Comparison of ENCODE assay signal across 15 cellular contexts in genomic region chr18:45316127-45316526, GRCh38.
"Had no signal": no experiment of that assay in that cellular context is flagged by ENCODE, and none has a peak within 500 bp of the region (broad histone marks: within the 10 kb centered on the region; RNA-seq: fewer than 3 reads in every experiment).

No MANE protein-coding gene starts in this region.

- H3K27ac ChIP-seq: breast epithelium, pancreas, thyroid gland, uterus, VCaP had no signal

- H3K4me3 ChIP-seq: breast epithelium, pancreas, thyroid gland, uterus had no signal

- ATAC-seq: activated CD8-positive, alpha-beta T cell treated with anti-CD3 and anti-CD28 coated beads, Interleukin-2, amount 10 ng/mL, durations not matched to agents 7 days and 5 days; left ventricle myocardium superior; pancreas had no signal

- H3K27me3 ChIP-seq: breast epithelium, pancreas, thyroid gland, uterus had no signal

- H3K4me3 Mint-ChIP-seq: activated CD8-positive, alpha-beta T cell treated with anti-CD3 and anti-CD28 coated beads, Interleukin-2, amount 10 ng/mL, durations not matched to agents 7 days and 5 days; activated naive CD8-positive, alpha-beta T cell treated with anti-CD3 and anti-CD28 coated beads, Interleukin-2, amount 10 ng/mL, durations not matched to agents 7 days and 5 days; T-helper 2 cell treated with Interferon-gamma antibody and Interleukin-4, amounts not matched to agents 5 μg/mL and 100 μg/mL, for 36 hours had no signal

- H3K9me3 Mint-ChIP-seq: activated naive CD8-positive, alpha-beta T cell treated with anti-CD3 and anti-CD28 coated beads, Interleukin-2, amount 10 ng/mL, durations not matched to agents 7 days and 5 days; T-helper 2 cell treated with Interferon-gamma antibody and Interleukin-4, amounts not matched to agents 5 μg/mL and 100 μg/mL, for 36 hours had no signal

- H3K4me1 ChIP-seq: breast epithelium, pancreas, uterus had no signal

- DNase-seq: activated CD4-positive, alpha-beta T cell treated with anti-CD3 and anti-CD28 coated beads for 4 hours; activated CD8-positive, alpha-beta memory T cell treated with anti-CD3 and anti-CD28 coated beads, Interleukin-2, amount 50 U/mL, for 48 hours; activated CD8-positive, alpha-beta T cell treated with anti-CD3 and anti-CD28 coated beads, Interleukin-2, amount 10 ng/mL, durations not matched to agents 7 days and 5 days; activated naive CD8-positive, alpha-beta T cell treated with anti-CD3 and anti-CD28 coated beads, Interleukin-2, amount 10 ng/mL, durations not matched to agents 7 days and 5 days; anterior cingulate cortex; foreskin melanocyte; left ventricle myocardium superior; pancreas; retina; small intestine; thyroid gland; uterus had no signal

- H3K36me3 Mint-ChIP-seq: activated naive CD8-positive, alpha-beta T cell treated with anti-CD3 and anti-CD28 coated beads, Interleukin-2, amount 10 ng/mL, durations not matched to agents 7 days and 5 days had no signal

- H3K36me3 ChIP-seq: breast epithelium, pancreas, thyroid gland, uterus had no signal

- H3K27me3 Mint-ChIP-seq: activated naive CD8-positive, alpha-beta T cell treated with anti-CD3 and anti-CD28 coated beads, Interleukin-2, amount 10 ng/mL, durations not matched to agents 7 days and 5 days had no signal

- H3K27ac Mint-ChIP-seq: activated CD8-positive, alpha-beta T cell treated with anti-CD3 and anti-CD28 coated beads, Interleukin-2, amount 10 ng/mL, durations not matched to agents 7 days and 5 days; activated naive CD8-positive, alpha-beta T cell treated with anti-CD3 and anti-CD28 coated beads, Interleukin-2, amount 10 ng/mL, durations not matched to agents 7 days and 5 days; T-helper 2 cell treated with Interferon-gamma antibody and Interleukin-4, amounts not matched to agents 5 μg/mL and 100 μg/mL, for 36 hours had no signal

- H3K4me1 Mint-ChIP-seq: activated naive CD8-positive, alpha-beta T cell treated with anti-CD3 and anti-CD28 coated beads, Interleukin-2, amount 10 ng/mL, durations not matched to agents 7 days and 5 days had no signal
